In the genomic region with DNA sequence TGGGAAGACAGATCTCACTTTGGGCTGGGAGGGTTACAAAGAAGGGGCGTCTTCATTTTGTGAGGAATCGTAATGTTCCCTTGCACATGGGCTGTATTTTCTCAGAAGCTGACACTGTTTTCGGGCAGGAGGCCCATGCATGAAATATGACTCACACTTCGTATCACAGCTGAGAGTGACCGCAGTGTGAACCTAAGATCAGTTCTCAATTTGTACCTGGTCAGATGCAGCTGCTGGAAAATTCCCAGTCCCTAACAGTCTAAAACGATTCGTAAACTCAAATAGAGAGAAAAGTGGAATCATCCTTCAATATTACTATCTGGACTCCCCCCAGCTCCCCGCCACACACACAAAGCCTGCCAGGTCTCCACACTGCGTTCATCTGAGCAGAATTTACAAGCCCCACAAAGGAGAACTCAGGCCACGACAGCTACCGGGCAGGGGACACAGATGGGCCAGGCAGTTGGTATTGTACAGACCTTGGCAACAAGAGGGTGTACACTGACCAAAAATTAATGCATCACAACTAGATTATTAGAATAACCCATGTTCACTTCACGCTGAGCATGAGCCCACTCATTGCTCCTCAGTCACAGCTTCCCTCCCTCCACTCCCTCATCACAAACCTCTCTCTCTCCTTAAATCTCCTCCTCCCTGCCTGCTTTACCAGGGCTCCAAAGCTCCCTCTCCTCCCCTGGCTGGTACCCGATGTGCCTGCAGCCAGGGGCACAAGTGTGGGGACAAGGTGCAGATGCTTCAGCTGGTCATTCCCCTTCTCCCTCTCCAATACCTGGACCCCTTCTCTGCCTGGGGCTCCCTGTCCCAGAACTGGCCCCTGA, we compare ENCODE assay signal across 1 cellular context.
A peak's percentile ranks its signal among the peaks of the same experiment; 100 is the strongest.
TF ChIP-seq lines count a peak whose summit lies in the region.

No MANE protein-coding gene starts in this region.

TF ChIP-seq in GM12878, 131 proteins besides CTCF, POLR2A, EP300 and RAD21 (continued from another document and continues in another):
- TF ChIP-seq GATAD2B (conservative IDR thresholded peaks at IDR 0.05; ENCODE audit: low read depth), result no peak; the same call in none of the 2 replicates
- TF ChIP-seq USF1 (IDR thresholded peaks at IDR 0.05; ENCODE audit: borderline replicate concordance, extremely low read length, insufficient read depth, low read depth, low read length), result no peak
- peak; percentile 49; the same call in 1 of the 2 replicates for TF ChIP-seq NBN (IDR thresholded peaks at IDR 0.05)
- TF ChIP-seq, protein P1, sequence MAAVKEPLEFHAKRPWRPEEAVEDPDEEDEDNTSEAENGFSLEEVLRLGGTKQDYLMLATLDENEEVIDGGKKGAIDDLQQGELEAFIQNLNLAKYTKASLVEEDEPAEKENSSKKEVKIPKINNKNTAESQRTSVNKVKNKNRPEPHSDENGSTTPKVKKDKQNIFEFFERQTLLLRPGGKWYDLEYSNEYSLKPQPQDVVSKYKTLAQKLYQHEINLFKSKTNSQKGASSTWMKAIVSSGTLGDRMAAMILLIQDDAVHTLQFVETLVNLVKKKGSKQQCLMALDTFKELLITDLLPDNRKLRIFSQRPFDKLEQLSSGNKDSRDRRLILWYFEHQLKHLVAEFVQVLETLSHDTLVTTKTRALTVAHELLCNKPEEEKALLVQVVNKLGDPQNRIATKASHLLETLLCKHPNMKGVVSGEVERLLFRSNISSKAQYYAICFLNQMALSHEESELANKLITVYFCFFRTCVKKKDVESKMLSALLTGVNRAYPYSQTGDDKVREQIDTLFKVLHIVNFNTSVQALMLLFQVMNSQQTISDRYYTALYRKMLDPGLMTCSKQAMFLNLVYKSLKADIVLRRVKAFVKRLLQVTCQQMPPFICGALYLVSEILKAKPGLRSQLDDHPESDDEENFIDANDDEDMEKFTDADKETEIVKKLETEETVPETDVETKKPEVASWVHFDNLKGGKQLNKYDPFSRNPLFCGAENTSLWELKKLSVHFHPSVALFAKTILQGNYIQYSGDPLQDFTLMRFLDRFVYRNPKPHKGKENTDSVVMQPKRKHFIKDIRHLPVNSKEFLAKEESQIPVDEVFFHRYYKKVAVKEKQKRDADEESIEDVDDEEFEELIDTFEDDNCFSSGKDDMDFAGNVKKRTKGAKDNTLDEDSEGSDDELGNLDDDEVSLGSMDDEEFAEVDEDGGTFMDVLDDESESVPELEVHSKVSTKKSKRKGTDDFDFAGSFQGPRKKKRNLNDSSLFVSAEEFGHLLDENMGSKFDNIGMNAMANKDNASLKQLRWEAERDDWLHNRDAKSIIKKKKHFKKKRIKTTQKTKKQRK (IDR thresholded peaks at IDR 0.05; ENCODE audit: low read depth, low read length), result no peak
- TF ChIP-seq SMARCA5 (IDR thresholded peaks at IDR 0.05), result no peak; the same call in 1 of the 2 replicates
- peak; percentile 52; the same call in 1 of the 2 replicates for TF ChIP-seq SPI1 (IDR thresholded peaks at IDR 0.05; ENCODE audit: borderline replicate concordance, insufficient read depth, low read depth, low read length)
- TF ChIP-seq, protein P2, sequence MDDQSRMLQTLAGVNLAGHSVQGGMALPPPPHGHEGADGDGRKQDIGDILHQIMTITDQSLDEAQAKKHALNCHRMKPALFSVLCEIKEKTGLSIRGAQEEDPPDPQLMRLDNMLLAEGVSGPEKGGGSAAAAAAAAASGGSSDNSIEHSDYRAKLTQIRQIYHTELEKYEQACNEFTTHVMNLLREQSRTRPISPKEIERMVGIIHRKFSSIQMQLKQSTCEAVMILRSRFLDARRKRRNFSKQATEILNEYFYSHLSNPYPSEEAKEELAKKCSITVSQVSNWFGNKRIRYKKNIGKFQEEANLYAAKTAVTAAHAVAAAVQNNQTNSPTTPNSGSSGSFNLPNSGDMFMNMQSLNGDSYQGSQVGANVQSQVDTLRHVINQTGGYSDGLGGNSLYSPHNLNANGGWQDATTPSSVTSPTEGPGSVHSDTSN (IDR thresholded peaks at IDR 0.05; ENCODE audit: insufficient replicate concordance, low read depth, low read length), result no peak
- 0 out of 2 replicates have a peak, but pooled peaks have one; percentile 48 for TF ChIP-seq MYB (IDR thresholded peaks at IDR 0.05; ENCODE audit: borderline replicate concordance, low read depth, low read length)
- no peak for TF ChIP-seq YY1 (IDR thresholded peaks at IDR 0.05; ENCODE audit: low read depth, low read length)
- TF ChIP-seq PAX5 (IDR thresholded peaks at IDR 0.05; ENCODE audit: borderline replicate concordance, low read depth, low read length), result peak; percentile 77; the same call in 1 of the 2 replicates
- TF ChIP-seq E2F4 (IDR thresholded peaks at IDR 0.05; ENCODE audit: low read depth, low read length), result no peak
- TF ChIP-seq, protein P3, sequence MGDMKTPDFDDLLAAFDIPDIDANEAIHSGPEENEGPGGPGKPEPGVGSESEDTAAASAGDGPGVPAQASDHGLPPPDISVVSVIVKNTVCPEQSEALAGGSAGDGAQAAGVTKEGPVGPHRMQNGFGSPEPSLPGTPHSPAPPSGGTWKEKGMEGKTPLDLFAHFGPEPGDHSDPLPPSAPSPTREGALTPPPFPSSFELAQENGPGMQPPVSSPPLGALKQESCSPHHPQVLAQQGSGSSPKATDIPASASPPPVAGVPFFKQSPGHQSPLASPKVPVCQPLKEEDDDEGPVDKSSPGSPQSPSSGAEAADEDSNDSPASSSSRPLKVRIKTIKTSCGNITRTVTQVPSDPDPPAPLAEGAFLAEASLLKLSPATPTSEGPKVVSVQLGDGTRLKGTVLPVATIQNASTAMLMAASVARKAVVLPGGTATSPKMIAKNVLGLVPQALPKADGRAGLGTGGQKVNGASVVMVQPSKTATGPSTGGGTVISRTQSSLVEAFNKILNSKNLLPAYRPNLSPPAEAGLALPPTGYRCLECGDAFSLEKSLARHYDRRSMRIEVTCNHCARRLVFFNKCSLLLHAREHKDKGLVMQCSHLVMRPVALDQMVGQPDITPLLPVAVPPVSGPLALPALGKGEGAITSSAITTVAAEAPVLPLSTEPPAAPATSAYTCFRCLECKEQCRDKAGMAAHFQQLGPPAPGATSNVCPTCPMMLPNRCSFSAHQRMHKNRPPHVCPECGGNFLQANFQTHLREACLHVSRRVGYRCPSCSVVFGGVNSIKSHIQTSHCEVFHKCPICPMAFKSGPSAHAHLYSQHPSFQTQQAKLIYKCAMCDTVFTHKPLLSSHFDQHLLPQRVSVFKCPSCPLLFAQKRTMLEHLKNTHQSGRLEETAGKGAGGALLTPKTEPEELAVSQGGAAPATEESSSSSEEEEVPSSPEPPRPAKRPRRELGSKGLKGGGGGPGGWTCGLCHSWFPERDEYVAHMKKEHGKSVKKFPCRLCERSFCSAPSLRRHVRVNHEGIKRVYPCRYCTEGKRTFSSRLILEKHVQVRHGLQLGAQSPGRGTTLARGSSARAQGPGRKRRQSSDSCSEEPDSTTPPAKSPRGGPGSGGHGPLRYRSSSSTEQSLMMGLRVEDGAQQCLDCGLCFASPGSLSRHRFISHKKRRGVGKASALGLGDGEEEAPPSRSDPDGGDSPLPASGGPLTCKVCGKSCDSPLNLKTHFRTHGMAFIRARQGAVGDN (IDR thresholded peaks at IDR 0.05), result peak; percentile 89
- no peak for TF ChIP-seq CHD1 (IDR thresholded peaks at IDR 0.05; ENCODE audit: low read depth, low read length)
- TF ChIP-seq, protein P4, sequence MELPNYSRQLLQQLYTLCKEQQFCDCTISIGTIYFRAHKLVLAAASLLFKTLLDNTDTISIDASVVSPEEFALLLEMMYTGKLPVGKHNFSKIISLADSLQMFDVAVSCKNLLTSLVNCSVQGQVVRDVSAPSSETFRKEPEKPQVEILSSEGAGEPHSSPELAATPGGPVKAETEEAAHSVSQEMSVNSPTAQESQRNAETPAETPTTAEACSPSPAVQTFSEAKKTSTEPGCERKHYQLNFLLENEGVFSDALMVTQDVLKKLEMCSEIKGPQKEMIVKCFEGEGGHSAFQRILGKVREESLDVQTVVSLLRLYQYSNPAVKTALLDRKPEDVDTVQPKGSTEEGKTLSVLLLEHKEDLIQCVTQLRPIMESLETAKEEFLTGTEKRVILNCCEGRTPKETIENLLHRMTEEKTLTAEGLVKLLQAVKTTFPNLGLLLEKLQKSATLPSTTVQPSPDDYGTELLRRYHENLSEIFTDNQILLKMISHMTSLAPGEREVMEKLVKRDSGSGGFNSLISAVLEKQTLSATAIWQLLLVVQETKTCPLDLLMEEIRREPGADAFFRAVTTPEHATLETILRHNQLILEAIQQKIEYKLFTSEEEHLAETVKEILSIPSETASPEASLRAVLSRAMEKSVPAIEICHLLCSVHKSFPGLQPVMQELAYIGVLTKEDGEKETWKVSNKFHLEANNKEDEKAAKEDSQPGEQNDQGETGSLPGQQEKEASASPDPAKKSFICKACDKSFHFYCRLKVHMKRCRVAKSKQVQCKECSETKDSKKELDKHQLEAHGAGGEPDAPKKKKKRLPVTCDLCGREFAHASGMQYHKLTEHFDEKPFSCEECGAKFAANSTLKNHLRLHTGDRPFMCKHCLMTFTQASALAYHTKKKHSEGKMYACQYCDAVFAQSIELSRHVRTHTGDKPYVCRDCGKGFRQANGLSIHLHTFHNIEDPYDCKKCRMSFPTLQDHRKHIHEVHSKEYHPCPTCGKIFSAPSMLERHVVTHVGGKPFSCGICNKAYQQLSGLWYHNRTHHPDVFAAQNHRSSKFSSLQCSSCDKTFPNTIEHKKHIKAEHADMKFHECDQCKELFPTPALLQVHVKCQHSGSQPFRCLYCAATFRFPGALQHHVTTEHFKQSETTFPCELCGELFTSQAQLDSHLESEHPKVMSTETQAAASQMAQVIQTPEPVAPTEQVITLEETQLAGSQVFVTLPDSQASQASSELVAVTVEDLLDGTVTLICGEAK (IDR thresholded peaks at IDR 0.05; ENCODE audit: borderline replicate concordance), result no peak
- TF ChIP-seq, protein P5, sequence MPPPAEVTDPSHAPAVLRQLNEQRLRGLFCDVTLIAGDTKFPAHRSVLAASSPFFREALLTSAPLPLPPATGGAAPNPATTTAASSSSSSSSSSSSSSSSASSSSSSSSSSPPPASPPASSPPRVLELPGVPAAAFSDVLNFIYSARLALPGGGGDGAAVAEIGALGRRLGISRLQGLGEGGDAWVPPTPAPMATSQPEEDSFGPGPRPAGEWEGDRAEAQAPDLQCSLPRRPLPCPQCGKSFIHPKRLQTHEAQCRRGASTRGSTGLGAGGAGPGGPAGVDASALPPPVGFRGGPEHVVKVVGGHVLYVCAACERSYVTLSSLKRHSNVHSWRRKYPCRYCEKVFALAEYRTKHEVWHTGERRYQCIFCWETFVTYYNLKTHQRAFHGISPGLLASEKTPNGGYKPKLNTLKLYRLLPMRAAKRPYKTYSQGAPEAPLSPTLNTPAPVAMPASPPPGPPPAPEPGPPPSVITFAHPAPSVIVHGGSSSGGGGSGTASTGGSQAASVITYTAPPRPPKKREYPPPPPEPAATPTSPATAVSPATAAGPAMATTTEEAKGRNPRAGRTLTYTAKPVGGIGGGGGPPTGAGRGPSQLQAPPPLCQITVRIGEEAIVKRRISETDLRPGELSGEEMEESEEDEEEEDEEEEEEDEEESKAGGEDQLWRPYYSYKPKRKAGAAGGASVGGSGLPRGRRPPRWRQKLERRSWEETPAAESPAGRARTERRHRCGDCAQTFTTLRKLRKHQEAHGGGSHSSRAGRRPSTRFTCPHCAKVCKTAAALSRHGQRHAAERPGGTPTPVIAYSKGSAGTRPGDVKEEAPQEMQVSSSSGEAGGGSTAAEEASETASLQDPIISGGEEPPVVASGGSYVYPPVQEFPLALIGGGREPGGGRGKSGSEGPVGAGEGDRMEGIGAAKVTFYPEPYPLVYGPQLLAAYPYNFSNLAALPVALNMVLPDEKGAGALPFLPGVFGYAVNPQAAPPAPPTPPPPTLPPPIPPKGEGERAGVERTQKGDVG (CRISPR knock-in tag; IDR thresholded peaks at IDR 0.05), result no peak
- no peak for TF ChIP-seq REST (IDR thresholded peaks at IDR 0.05; ENCODE audit: low read depth, low read length)
- peak; percentile 70; the same call in 1 of the 2 replicates for TF ChIP-seq TCF3 (IDR thresholded peaks at IDR 0.05; ENCODE audit: borderline replicate concordance, insufficient read depth, low read depth, low read length)
- peak; percentile 80 for TF ChIP-seq ATF7 (IDR thresholded peaks at IDR 0.05; ENCODE audit: low read depth)
- TF ChIP-seq KLF5 (IDR thresholded peaks at IDR 0.05; ENCODE audit: partially characterized antibody), result no peak
- TF ChIP-seq JUND (IDR thresholded peaks at IDR 0.05; ENCODE audit: low read depth, low read length), result 0 out of 2 replicates have a peak, but pooled peaks have one; percentile 47
- peak; percentile 80; the same call in 1 of the 2 replicates for TF ChIP-seq BACH1 (IDR thresholded peaks at IDR 0.05; ENCODE audit: borderline replicate concordance)
- no peak for TF ChIP-seq KDM1A (IDR thresholded peaks at IDR 0.05; ENCODE audit: borderline replicate concordance)
